1 cellular context compared by ENCODE assay signal in genomic region chr2:9656270-9656766, GRCh38.
TF ChIP-seq lines count a peak whose summit lies in the region.

No MANE protein-coding gene starts in this region.

TF ChIP-seq in HepG2, 621 proteins besides CTCF, POLR2A, EP300 and RAD21:
- TF ChIP-seq, protein P1, sequence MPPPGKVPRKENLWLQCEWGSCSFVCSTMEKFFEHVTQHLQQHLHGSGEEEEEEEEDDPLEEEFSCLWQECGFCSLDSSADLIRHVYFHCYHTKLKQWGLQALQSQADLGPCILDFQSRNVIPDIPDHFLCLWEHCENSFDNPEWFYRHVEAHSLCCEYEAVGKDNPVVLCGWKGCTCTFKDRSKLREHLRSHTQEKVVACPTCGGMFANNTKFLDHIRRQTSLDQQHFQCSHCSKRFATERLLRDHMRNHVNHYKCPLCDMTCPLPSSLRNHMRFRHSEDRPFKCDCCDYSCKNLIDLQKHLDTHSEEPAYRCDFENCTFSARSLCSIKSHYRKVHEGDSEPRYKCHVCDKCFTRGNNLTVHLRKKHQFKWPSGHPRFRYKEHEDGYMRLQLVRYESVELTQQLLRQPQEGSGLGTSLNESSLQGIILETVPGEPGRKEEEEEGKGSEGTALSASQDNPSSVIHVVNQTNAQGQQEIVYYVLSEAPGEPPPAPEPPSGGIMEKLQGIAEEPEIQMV (CRISPR knock-in tag; IDR thresholded peaks at IDR 0.05; ENCODE audit: low read depth): no peak
- TF ChIP-seq ZSCAN25 (CRISPR knock-in tag; IDR thresholded peaks at IDR 0.05) (peak; percentile 55; the same call in 1 of the 2 replicates), CERS6 (CRISPR knock-in tag; IDR thresholded peaks at IDR 0.05) (no peak), FOSL1 (CRISPR knock-in tag; IDR thresholded peaks at IDR 0.05; ENCODE audit: borderline replicate concordance) (peak; percentile 33; the same call in 1 of the 2 replicates), PRPF4 (IDR thresholded peaks at IDR 0.05; ENCODE audit: low read depth, low read length, poor library complexity, severe bottlenecking) (no peak), ZSCAN29 (CRISPR knock-in tag; conservative IDR thresholded peaks at IDR 0.05) (peak; percentile 75), ZNF230 (CRISPR knock-in tag; IDR thresholded peaks at IDR 0.05) (no peak), ZNF850 (CRISPR knock-in tag; conservative IDR thresholded peaks at IDR 0.05) (no peak), RARA (CRISPR knock-in tag; IDR thresholded peaks at IDR 0.05) (peak; percentile 77), ZSCAN22 (CRISPR knock-in tag; IDR thresholded peaks at IDR 0.05) (no peak), RXRB (CRISPR knock-in tag; IDR thresholded peaks at IDR 0.05; ENCODE audit: borderline replicate concordance) (peak; percentile 81), FOXP1 (IDR thresholded peaks at IDR 0.05) (no peak), FOXP1 (CRISPR knock-in tag; IDR thresholded peaks at IDR 0.05) (0 out of 2 replicates have a peak, but pooled peaks have one; percentile 21), THAP7 (CRISPR knock-in tag; IDR thresholded peaks at IDR 0.05) (no peak), SAP130 (CRISPR knock-in tag; IDR thresholded peaks at IDR 0.05; ENCODE audit: low read depth) (peak; percentile 32; the same call in 1 of the 2 replicates), ARID4A (CRISPR knock-in tag; IDR thresholded peaks at IDR 0.05; ENCODE audit: borderline replicate concordance) (no peak), SAFB2 (CRISPR knock-in tag; IDR thresholded peaks at IDR 0.05; ENCODE audit: borderline replicate concordance, low read depth) (no peak), FOSL2 (CRISPR knock-in tag; IDR thresholded peaks at IDR 0.05) (peak; percentile 77), FOXA3 (CRISPR knock-in tag; IDR thresholded peaks at IDR 0.05) (0 out of 2 replicates have a peak, but pooled peaks have one; percentile 24), NR2F1 (CRISPR knock-in tag; IDR thresholded peaks at IDR 0.05) (peak in 1 of 2 experiments; percentile 64; a peak in 2 of 4 replicates), RXRA (CRISPR knock-in tag; IDR thresholded peaks at IDR 0.05) (peak; percentile 73; the same call in 1 of the 2 replicates), ZNF652 (CRISPR knock-in tag; IDR thresholded peaks at IDR 0.05; ENCODE audit: borderline replicate concordance, low read depth) (no peak), ZNF607 (CRISPR knock-in tag; IDR thresholded peaks at IDR 0.05; ENCODE audit: borderline replicate concordance) (no peak), ZNF282 (IDR thresholded peaks at IDR 0.05; ENCODE audit: partially characterized antibody) (no peak), ZNF460 (CRISPR knock-in tag; IDR thresholded peaks at IDR 0.05; ENCODE audit: borderline replicate concordance) (no peak), RAD51 (IDR thresholded peaks at IDR 0.05; ENCODE audit: borderline replicate concordance) (no peak), JUND (CRISPR knock-in tag; IDR thresholded peaks at IDR 0.05) (no peak), NR2F6 (IDR thresholded peaks at IDR 0.05) (0 out of 2 replicates have a peak, but pooled peaks have one; percentile 20), NR2F6 (CRISPR knock-in tag; IDR thresholded peaks at IDR 0.05) (no peak)
- TF ChIP-seq, protein P2, sequence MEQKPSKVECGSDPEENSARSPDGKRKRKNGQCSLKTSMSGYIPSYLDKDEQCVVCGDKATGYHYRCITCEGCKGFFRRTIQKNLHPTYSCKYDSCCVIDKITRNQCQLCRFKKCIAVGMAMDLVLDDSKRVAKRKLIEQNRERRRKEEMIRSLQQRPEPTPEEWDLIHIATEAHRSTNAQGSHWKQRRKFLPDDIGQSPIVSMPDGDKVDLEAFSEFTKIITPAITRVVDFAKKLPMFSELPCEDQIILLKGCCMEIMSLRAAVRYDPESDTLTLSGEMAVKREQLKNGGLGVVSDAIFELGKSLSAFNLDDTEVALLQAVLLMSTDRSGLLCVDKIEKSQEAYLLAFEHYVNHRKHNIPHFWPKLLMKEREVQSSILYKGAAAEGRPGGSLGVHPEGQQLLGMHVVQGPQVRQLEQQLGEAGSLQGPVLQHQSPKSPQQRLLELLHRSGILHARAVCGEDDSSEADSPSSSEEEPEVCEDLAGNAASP (CRISPR knock-in tag; IDR thresholded peaks at IDR 0.05; ENCODE audit: borderline replicate concordance): peak; percentile 83; the same call in 1 of the 2 replicates
